ENCODE assay signal across 9 cellular contexts in the genomic region with DNA sequence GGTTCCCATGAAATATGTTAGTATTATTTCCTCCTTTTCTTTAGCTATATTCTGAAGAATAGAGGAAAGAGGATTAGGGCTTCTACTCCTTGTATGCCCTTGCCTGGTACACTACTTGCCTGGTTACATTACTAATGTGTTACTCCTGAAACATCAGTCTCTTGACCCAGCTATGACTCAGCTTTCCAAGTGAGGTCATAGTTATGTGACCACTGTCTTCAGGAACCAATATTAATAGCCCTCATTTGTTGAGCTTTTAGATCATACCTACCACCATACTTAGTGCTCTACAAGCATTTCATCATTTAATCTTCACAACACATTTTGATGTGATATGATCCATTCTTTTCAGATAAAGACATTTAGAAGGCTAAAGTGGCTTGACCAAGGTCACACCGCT.
DNase-seq lines count a peak whose midpoint lies in the region; ATAC-seq and TF ChIP-seq lines count a peak whose summit lies in the region.
"Had no signal": no experiment of that assay in that cellular context is flagged by ENCODE, and none has a peak within 500 bp of the region (broad histone marks: within the 10 kb centered on the region; RNA-seq: fewer than 3 reads in every experiment).

No MANE protein-coding gene starts in this region.

- H3K27ac Mint-ChIP-seq in activated CD4-positive, alpha-beta T cell treated with anti-CD3 and anti-CD28 coated beads, Interleukin-2, amount 10 ng/mL, durations not matched to agents 24 days and 14 days: no peak overlapping the region

- intact Hi-C loops in activated CD4-positive, alpha-beta T cell treated with anti-CD3 and anti-CD28 coated beads, Interleukin-2, amount 10 ng/mL, durations not matched to agents 24 days and 14 days (cut with micrococcal nuclease): no loop called here
- intact Hi-C loops in ovary (cut with DNase I): loop anchor here (10.0 kb wide), 5 partner anchors 67 to 377 kb away; no protein-coding TSS in a partner anchor

- peak; percentile 50 for ATAC-seq in GM21381 (IDR thresholded peaks at IDR 0.05; ENCODE audit: unreplicated experiment)

- TF ChIP-seq CTCF in fibroblast of villous mesenchyme (IDR thresholded peaks at IDR 0.05; ENCODE audit: insufficient read depth, low read depth, low read length): no peak
- no peak for TF ChIP-seq CTCF in ovary (IDR thresholded peaks at IDR 0.05)

- peaks cover 6% of the 10 kb centered on the region for H3K36me3 Mint-ChIP-seq in activated CD4-positive, alpha-beta T cell treated with anti-CD3 and anti-CD28 coated beads, Interleukin-2, amount 10 ng/mL, durations not matched to agents 24 days and 14 days (ENCODE audit: low read depth)

- H3K4me1 Mint-ChIP-seq in activated CD4-positive, alpha-beta T cell treated with anti-CD3 and anti-CD28 coated beads, Interleukin-2, amount 10 ng/mL, durations not matched to agents 24 days and 14 days: peaks cover 19% of the 10 kb centered on the region

- no peaks in the 10 kb centered on the region for H3K9me3 Mint-ChIP-seq in activated CD4-positive, alpha-beta T cell treated with anti-CD3 and anti-CD28 coated beads, Interleukin-2, amount 10 ng/mL, durations not matched to agents 24 days and 14 days

- no peak for TF ChIP-seq POLR2A in ovary (IDR thresholded peaks at IDR 0.05)

- 90 to 100% (median 100%) methylated on average over 1 of the region's 1 CpG for WGBS in ovary, 3 donors

- no peaks in the 10 kb centered on the region for H3K9me3 ChIP-seq in ovary

- no peaks in the 10 kb centered on the region for H3K36me3 ChIP-seq in ovary

- H3K4me1 ChIP-seq in ovary (ENCODE audit: insufficient read depth): no peaks in the 10 kb centered on the region

- H3K4me3 ChIP-seq in fibroblast of villous mesenchyme (ENCODE audit: low read depth, low read length): no peak overlapping the region
- H3K4me3 ChIP-seq in ovary: no peak overlapping the region

- no peak overlapping the region for H3K27ac ChIP-seq in ovary
- H3K27ac ChIP-seq: C4-2B had no signal

- TF ChIP-seq EP300 in ovary (IDR thresholded peaks at IDR 0.05): no peak

- H3K27me3 Mint-ChIP-seq in activated CD4-positive, alpha-beta T cell treated with anti-CD3 and anti-CD28 coated beads, Interleukin-2, amount 10 ng/mL, durations not matched to agents 24 days and 14 days: peaks cover 35% of the 10 kb centered on the region

- H3K27me3 ChIP-seq in ovary: no peaks in the 10 kb centered on the region

- peak; percentile 82 for DNase-seq in A172 (ENCODE audit: low spot score)
- DNase-seq in LHCN-M2 (ENCODE audit: low read depth): peak; percentile 86
- DNase-seq in fibroblast of villous mesenchyme (ENCODE audit: low read depth): peak; percentile 69
- DNase-seq in NCI-H187 (lab: John Stamatoyannopoulos, UW): no peak
- no peak for DNase-seq in activated CD4-positive, alpha-beta T cell treated with anti-CD3 and anti-CD28 coated beads, Interleukin-2, amount 10 ng/mL, durations not matched to agents 24 days and 14 days
- no peak for DNase-seq in ovary
- DNase-seq in NCI-H1048 (lab: John Stamatoyannopoulos, UW): no peak

- H3K4me3 Mint-ChIP-seq in activated CD4-positive, alpha-beta T cell treated with anti-CD3 and anti-CD28 coated beads, Interleukin-2, amount 10 ng/mL, durations not matched to agents 24 days and 14 days: no peak overlapping the region

Comparison
In these comparisons a context has a peak if more than half of its experiments do, and no peak if none do; other contexts are left out.
1. DNase-seq: peak in A172 (single experiment), LHCN-M2 (single experiment) and fibroblast of villous mesenchyme (single experiment); none in NCI-H187 (0 of 2), activated CD4-positive, alpha-beta T cell treated with anti-CD3 and anti-CD28 coated beads, Interleukin-2, amount 10 ng/mL, durations not matched to agents 24 days and 14 days (single experiment), ovary (0 of 5) and NCI-H1048 (single experiment).